ENCODE assay signal across 8 cellular contexts in the genomic region with DNA sequence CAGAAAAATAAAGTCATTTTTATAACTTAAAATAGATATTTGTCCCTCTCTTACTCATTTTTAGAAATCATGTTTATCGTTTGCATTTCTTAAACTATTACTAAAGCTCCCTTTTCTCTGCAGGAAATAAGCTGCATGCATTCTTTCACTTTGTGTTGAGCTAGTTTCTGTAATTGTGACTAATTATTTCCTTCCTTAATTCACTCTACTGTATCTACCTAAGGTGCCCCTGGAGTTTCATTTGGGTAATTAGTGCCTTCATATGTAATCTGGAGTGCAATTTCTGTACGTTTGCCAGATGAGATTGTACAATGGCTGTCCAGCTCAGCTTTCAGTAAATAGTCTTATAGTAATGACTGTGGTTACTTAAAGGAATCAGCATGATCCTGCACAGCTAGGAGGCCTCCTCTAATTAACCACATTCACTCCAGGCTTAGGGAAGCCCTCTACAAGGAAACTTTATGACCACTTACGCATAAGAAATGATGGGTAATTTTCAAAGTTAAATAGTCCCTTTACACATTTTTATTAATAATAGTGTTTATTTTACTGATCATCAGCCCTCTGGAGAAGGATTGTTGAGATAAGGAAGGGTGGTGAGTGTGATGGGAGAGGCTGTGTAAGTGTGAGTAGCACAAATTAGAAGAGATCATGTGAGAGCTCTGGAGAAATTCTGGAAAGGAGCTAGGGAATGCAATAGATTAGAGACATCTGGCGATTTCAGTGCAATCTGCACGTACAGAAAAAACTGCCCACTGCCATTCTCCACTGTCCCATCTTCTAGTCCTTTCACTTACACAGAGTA.
A peak's percentile ranks its signal among the peaks of the same experiment; 100 is the strongest.
DNase-seq lines count a peak whose midpoint lies in the region; ATAC-seq and TF ChIP-seq lines count a peak whose summit lies in the region.

No MANE protein-coding gene starts in this region.

- POLR2A ChIA-PET in SK-N-SH (lab: Yijun Ruan, JAX): no interaction called here

- H3K4me2 ChIP-seq in SK-N-SH: peak overlapping the region; percentile 70

- intact Hi-C loops in heart left ventricle (cut with DNase I): loop anchor here in 5 of 10 donors (5.0 kb wide), 3 partner anchors 38 to 87 kb away; partner anchors contain the start of gene LRRC8C (in 2 of the 5)

- no peaks in the 10 kb centered on the region for H3K9me3 ChIP-seq in SK-N-SH
- H3K9me3 ChIP-seq in heart left ventricle: peaks cover 0 to 4% (median 0%) of the 10 kb centered on the region in 12 donors

- ATAC-seq in HG03469 (IDR thresholded peaks at IDR 0.05; ENCODE audit: unreplicated experiment) (peak; percentile 89), heart left ventricle (no peak)

- H3K27me3 ChIP-seq in GM06990 (replicated peaks; ENCODE audit: control insufficient read depth, insufficient read depth, low read length) (no peaks in the 10 kb centered on the region), SK-N-SH (ENCODE audit: insufficient read depth) (no peaks in the 10 kb centered on the region), heart left ventricle (no peaks in the 10 kb centered on the region)

- DNase-seq in GM06990 (ENCODE audit: extremely low read depth, insufficient read length): peak; percentile 81
- DNase-seq in GM20000 (ENCODE audit: low spot score): peak; percentile 49
- peak; percentile 41 for DNase-seq in SK-N-SH
- no peak for DNase-seq in heart left ventricle
- no peak for DNase-seq in hypothalamus (lab: John Stamatoyannopoulos, UW)
- DNase-seq in LoVo (ENCODE audit: low spot score): no peak
- DNase-seq in NCI-H510A (lab: John Stamatoyannopoulos, UW): no peak

- peak overlapping the region; percentile 4 to 58; a peak in 3 of 4 replicates for H3K27ac ChIP-seq in SK-N-SH (ENCODE audit: low read depth in 2 of 2, low read length in 1 of 2)
- H3K27ac ChIP-seq in heart left ventricle: peak overlapping the region in 8 of 12 donors; percentile 2 to 81 (median 26)

- WGBS in SK-N-SH (ENCODE audit: low lambda C conversion rate): 65% methylated on average over 5 of the region's 5 CpGs
- WGBS in heart left ventricle, 4 donors: 35 to 42% (median 41%) methylated on average over 5 of the region's 5 CpGs

- H3K36me3 ChIP-seq in GM06990 (ENCODE audit: control insufficient read depth, insufficient read depth, low read length) (no peaks in the 10 kb centered on the region), SK-N-SH (replicated peaks in 1 of 2; ENCODE audit: control insufficient read depth in 1 of 2, insufficient read depth in 2 of 2, low read length in 1 of 2) (peaks cover under 1 to 11% of the 10 kb centered on the region in 2 experiments), heart left ventricle (peaks cover 0 to 13% (median 0%) of the 10 kb centered on the region in 9 donors)

- H3K4me3 ChIP-seq in GM06990 (replicated peaks; ENCODE audit: low read depth, low read length) (peak overlapping the region; percentile 33), SK-N-SH (ENCODE audit: low read depth in 2 of 2, low read length in 1 of 2) (no peak overlapping the region), heart left ventricle (peak overlapping the region in 1 of 12 donors; percentile 2)

- 0 out of 4 replicates have a peak, but pooled peaks of 1 of the 2 experiments have one; percentile 26 for TF ChIP-seq EP300 in SK-N-SH (IDR thresholded peaks at IDR 0.05; ENCODE audit: borderline replicate concordance in 1 of 2, low read depth in 1 of 2, low read length in 1 of 2)

- no peak for TF ChIP-seq POLR2A in heart left ventricle (IDR thresholded peaks at IDR 0.05)

- H3F3A ChIP-seq in SK-N-SH (replicated peaks; ENCODE audit: insufficient read depth): peaks cover 10% of the 10 kb centered on the region

- TF ChIP-seq RAD21 in SK-N-SH (IDR thresholded peaks at IDR 0.05; ENCODE audit: low read length): peak; percentile 24

- no peak overlapping the region for H3K9ac ChIP-seq in SK-N-SH

- CTCF ChIA-PET in SK-N-SH (lab: Yijun Ruan, JAX): interaction anchor here (1.3 to 3.7 kb wide), 5 partner anchors 39 to 101 kb away, joined by 3 to 24 read pairs (median 4); partner anchors contain the start of genes LRRC8C and LRRC8D

- H2AFZ ChIP-seq in SK-N-SH (ENCODE audit: low read depth): no peak overlapping the region

- no peaks in the 10 kb centered on the region for H3K79me2 ChIP-seq in SK-N-SH (ENCODE audit: insufficient read depth)

- no peaks in the 10 kb centered on the region for H3K9me2 ChIP-seq in SK-N-SH

- no peak for TF ChIP-seq CTCF in GM06990 (IDR thresholded peaks at IDR 0.05; ENCODE audit: insufficient read depth, low read length, poor library complexity, severe bottlenecking)
- no peak for TF ChIP-seq CTCF in GM20000 (IDR thresholded peaks at IDR 0.05; ENCODE audit: extremely low read depth, missing control alignments)
- no peak for TF ChIP-seq CTCF in SK-N-SH (IDR thresholded peaks at IDR 0.05)
- TF ChIP-seq CTCF in heart left ventricle (IDR thresholded peaks at IDR 0.05): no peak

- peaks cover 27 to 41% of the 10 kb centered on the region in 2 experiments for H3K4me1 ChIP-seq in SK-N-SH (ENCODE audit: control insufficient read depth in 1 of 2, insufficient read depth in 2 of 2, low read depth in 1 of 2, low read length in 1 of 2)
- H3K4me1 ChIP-seq in heart left ventricle: peaks cover 3 to 79% (median 33%) of the 10 kb centered on the region in 12 donors

- no peaks in the 10 kb centered on the region for H4K20me1 ChIP-seq in SK-N-SH (ENCODE audit: insufficient read depth)

TF ChIP-seq in SK-N-SH, 30 proteins besides CTCF, POLR2A, EP300 and RAD21:
- peak; percentile 86 for TF ChIP-seq RCOR1 (IDR thresholded peaks at IDR 0.05; ENCODE audit: low read length)
- TF ChIP-seq TCF12 (IDR thresholded peaks at IDR 0.05): no peak

Comparison
In these comparisons a context has a peak if more than half of its experiments do, and no peak if none do; other contexts are left out.
1. DNase-seq: peak in GM06990 (single experiment), GM20000 (single experiment) and SK-N-SH (single experiment); none in heart left ventricle (0 of 5), hypothalamus (0 of 51), LoVo (single experiment) and NCI-H510A (single experiment).